In the genomic region with DNA sequence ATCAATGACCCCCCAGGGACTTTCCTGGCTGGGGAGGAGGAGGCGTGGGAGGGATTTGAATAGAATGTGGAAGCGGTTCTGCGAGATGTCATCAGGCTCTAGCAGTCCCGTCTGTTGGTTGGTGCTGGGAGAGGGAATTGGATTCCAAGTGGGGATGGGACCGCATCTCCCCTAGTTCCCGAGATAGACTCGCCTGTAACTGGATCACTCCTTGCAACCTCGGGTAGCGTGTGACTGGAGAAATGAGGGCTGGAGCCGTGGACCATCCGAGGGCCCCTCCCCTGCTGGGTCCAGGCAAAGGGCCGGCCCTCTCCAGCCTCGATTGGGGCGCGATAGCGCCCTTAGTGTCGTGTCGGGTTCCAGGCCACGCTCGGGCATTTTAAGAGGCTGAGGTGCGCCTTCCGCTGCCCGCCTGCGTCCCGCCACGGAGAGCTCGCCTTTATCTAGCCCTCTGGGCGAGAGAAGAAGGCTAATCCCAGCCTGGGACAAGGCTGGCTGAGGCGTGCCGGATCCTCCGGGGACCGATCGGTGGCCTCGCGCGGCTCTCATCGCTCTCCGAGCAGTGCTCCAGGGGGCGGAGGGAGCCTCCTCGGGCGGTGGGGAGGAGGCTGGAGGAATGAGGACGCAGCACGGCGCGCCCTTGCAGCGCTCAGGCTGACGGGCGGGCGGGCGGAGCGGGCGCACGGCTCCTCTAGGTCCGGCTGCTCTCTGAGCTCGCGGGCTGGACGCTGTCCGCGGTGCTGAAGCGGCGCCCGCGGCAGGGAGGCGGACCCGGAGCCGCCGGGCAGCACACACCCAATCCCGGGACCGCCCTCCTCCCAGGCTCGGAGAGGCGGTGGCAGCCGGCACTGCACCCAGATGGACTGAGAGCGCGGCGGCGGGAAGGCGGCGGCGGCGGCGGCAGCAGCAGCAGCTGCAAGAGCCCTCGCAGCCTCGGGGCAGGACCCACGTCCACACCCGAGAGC, we compare ENCODE assay signal across 1 cellular context.
TF ChIP-seq lines count a peak whose summit lies in the region.

No MANE protein-coding gene starts in this region.

TF ChIP-seq in HepG2, 621 proteins besides CTCF, POLR2A, EP300 and RAD21 (continued from another document and continues in another):
- TF ChIP-seq, protein P1, sequence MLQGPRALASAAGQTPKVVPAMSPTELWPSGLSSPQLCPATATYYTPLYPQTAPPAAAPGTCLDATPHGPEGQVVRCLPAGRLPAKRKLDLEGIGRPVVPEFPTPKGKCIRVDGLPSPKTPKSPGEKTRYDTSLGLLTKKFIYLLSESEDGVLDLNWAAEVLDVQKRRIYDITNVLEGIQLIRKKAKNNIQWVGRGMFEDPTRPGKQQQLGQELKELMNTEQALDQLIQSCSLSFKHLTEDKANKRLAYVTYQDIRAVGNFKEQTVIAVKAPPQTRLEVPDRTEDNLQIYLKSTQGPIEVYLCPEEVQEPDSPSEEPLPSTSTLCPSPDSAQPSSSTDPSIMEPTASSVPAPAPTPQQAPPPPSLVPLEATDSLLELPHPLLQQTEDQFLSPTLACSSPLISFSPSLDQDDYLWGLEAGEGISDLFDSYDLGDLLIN (CRISPR knock-in tag; IDR thresholded peaks at IDR 0.05; ENCODE audit: borderline replicate concordance): peak; percentile 90; the same call in 1 of the 2 replicates
- TF ChIP-seq TCF12 (IDR thresholded peaks at IDR 0.05) (no peak), TCF12 (CRISPR knock-in tag; IDR thresholded peaks at IDR 0.05) (peak; percentile 95), ZNF75D (CRISPR knock-in tag; IDR thresholded peaks at IDR 0.05; ENCODE audit: borderline replicate concordance) (peak; percentile 21; the same call in 1 of the 2 replicates), MNT (IDR thresholded peaks at IDR 0.05) (no peak), NPAS2 (CRISPR knock-in tag; IDR thresholded peaks at IDR 0.05; ENCODE audit: borderline replicate concordance) (no peak), SNRNP70 (IDR thresholded peaks at IDR 0.05; ENCODE audit: low read depth, low read length) (no peak), MEIS1 (CRISPR knock-in tag; IDR thresholded peaks at IDR 0.05; ENCODE audit: borderline replicate concordance) (peak; percentile 93; the same call in 1 of the 2 replicates), ZNF773 (CRISPR knock-in tag; IDR thresholded peaks at IDR 0.05; ENCODE audit: borderline replicate concordance) (peak; percentile 98), MYNN (CRISPR knock-in tag; IDR thresholded peaks at IDR 0.05; ENCODE audit: low read depth) (peak; percentile 83; the same call in 1 of the 2 replicates), TSC22D2 (CRISPR knock-in tag; IDR thresholded peaks at IDR 0.05; ENCODE audit: borderline replicate concordance) (peak; percentile 99), MYC (CRISPR knock-in tag; IDR thresholded peaks at IDR 0.05; ENCODE audit: borderline replicate concordance) (peak; percentile 87), ETS1 (CRISPR knock-in tag; IDR thresholded peaks at IDR 0.05) (peak; percentile 99), SIN3A (IDR thresholded peaks at IDR 0.05; ENCODE audit: borderline replicate concordance, low read depth, low read length) (peak; percentile 86; the same call in 1 of the 2 replicates), U2AF1 (optimal IDR thresholded peaks at IDR 0.05; ENCODE audit: low read depth, low read length) (no peak), ZFP36L1 (CRISPR knock-in tag; IDR thresholded peaks at IDR 0.05) (peak; percentile 97), TRIM22 (IDR thresholded peaks at IDR 0.05) (no peak), ZNF891 (CRISPR knock-in tag; IDR thresholded peaks at IDR 0.05) (peak; percentile 99), MTA1 (CRISPR knock-in tag; IDR thresholded peaks at IDR 0.05; ENCODE audit: borderline replicate concordance) (0 out of 2 replicates have a peak, but pooled peaks have one; percentile 32), PPARG (CRISPR knock-in tag; conservative IDR thresholded peaks at IDR 0.05) (peak; percentile 86), ZFP41 (CRISPR knock-in tag; IDR thresholded peaks at IDR 0.05; ENCODE audit: borderline replicate concordance) (peak; percentile 84; the same call in 1 of the 2 replicates), SP5 (CRISPR knock-in tag; IDR thresholded peaks at IDR 0.05; ENCODE audit: borderline replicate concordance, low read depth) (peak; percentile 76; the same call in 1 of the 2 replicates), PCBP2 (optimal IDR thresholded peaks at IDR 0.05; ENCODE audit: low read depth, low read length, poor library complexity, severe bottlenecking) (no peak), ZNF441 (CRISPR knock-in tag; IDR thresholded peaks at IDR 0.05; ENCODE audit: borderline replicate concordance) (peak; percentile 99), ZNF562 (CRISPR knock-in tag; IDR thresholded peaks at IDR 0.05; ENCODE audit: borderline replicate concordance) (no peak)
- TF ChIP-seq, protein P2, sequence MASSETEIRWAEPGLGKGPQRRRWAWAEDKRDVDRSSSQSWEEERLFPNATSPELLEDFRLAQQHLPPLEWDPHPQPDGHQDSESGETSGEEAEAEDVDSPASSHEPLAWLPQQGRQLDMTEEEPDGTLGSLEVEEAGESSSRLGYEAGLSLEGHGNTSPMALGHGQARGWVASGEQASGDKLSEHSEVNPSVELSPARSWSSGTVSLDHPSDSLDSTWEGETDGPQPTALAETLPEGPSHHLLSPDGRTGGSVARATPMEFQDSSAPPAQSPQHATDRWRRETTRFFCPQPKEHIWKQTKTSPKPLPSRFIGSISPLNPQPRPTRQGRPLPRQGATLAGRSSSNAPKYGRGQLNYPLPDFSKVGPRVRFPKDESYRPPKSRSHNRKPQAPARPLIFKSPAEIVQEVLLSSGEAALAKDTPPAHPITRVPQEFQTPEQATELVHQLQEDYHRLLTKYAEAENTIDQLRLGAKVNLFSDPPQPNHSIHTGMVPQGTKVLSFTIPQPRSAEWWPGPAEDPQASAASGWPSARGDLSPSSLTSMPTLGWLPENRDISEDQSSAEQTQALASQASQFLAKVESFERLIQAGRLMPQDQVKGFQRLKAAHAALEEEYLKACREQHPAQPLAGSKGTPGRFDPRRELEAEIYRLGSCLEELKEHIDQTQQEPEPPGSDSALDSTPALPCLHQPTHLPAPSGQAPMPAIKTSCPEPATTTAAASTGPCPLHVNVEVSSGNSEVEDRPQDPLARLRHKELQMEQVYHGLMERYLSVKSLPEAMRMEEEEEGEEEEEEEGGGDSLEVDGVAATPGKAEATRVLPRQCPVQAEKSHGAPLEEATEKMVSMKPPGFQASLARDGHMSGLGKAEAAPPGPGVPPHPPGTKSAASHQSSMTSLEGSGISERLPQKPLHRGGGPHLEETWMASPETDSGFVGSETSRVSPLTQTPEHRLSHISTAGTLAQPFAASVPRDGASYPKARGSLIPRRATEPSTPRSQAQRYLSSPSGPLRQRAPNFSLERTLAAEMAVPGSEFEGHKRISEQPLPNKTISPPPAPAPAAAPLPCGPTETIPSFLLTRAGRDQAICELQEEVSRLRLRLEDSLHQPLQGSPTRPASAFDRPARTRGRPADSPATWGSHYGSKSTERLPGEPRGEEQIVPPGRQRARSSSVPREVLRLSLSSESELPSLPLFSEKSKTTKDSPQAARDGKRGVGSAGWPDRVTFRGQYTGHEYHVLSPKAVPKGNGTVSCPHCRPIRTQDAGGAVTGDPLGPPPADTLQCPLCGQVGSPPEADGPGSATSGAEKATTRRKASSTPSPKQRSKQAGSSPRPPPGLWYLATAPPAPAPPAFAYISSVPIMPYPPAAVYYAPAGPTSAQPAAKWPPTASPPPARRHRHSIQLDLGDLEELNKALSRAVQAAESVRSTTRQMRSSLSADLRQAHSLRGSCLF (CRISPR knock-in tag; IDR thresholded peaks at IDR 0.05; ENCODE audit: borderline replicate concordance): peak; percentile 84
- TF ChIP-seq, protein P3, sequence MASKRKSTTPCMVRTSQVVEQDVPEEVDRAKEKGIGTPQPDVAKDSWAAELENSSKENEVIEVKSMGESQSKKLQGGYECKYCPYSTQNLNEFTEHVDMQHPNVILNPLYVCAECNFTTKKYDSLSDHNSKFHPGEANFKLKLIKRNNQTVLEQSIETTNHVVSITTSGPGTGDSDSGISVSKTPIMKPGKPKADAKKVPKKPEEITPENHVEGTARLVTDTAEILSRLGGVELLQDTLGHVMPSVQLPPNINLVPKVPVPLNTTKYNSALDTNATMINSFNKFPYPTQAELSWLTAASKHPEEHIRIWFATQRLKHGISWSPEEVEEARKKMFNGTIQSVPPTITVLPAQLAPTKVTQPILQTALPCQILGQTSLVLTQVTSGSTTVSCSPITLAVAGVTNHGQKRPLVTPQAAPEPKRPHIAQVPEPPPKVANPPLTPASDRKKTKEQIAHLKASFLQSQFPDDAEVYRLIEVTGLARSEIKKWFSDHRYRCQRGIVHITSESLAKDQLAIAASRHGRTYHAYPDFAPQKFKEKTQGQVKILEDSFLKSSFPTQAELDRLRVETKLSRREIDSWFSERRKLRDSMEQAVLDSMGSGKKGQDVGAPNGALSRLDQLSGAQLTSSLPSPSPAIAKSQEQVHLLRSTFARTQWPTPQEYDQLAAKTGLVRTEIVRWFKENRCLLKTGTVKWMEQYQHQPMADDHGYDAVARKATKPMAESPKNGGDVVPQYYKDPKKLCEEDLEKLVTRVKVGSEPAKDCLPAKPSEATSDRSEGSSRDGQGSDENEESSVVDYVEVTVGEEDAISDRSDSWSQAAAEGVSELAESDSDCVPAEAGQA (IDR thresholded peaks at IDR 0.05; ENCODE audit: low read depth): no peak
- TF ChIP-seq, protein P3 (CRISPR knock-in tag; IDR thresholded peaks at IDR 0.05; ENCODE audit: borderline replicate concordance): peak; percentile 99
- TF ChIP-seq, protein P4, sequence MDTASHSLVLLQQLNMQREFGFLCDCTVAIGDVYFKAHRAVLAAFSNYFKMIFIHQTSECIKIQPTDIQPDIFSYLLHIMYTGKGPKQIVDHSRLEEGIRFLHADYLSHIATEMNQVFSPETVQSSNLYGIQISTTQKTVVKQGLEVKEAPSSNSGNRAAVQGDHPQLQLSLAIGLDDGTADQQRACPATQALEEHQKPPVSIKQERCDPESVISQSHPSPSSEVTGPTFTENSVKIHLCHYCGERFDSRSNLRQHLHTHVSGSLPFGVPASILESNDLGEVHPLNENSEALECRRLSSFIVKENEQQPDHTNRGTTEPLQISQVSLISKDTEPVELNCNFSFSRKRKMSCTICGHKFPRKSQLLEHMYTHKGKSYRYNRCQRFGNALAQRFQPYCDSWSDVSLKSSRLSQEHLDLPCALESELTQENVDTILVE (CRISPR knock-in tag; IDR thresholded peaks at IDR 0.05): peak; percentile 95
- TF ChIP-seq, protein P5, sequence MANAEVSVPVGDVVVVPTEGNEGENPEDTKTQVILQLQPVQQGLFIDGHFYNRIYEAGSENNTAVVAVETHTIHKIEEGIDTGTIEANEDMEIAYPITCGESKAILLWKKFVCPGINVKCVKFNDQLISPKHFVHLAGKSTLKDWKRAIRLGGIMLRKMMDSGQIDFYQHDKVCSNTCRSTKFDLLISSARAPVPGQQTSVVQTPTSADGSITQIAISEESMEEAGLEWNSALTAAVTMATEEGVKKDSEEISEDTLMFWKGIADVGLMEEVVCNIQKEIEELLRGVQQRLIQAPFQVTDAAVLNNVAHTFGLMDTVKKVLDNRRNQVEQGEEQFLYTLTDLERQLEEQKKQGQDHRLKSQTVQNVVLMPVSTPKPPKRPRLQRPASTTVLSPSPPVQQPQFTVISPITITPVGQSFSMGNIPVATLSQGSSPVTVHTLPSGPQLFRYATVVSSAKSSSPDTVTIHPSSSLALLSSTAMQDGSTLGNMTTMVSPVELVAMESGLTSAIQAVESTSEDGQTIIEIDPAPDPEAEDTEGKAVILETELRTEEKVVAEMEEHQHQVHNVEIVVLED (CRISPR knock-in tag; IDR thresholded peaks at IDR 0.05; ENCODE audit: borderline replicate concordance): peak; percentile 62; the same call in 1 of the 2 replicates
- TF ChIP-seq, protein P6, sequence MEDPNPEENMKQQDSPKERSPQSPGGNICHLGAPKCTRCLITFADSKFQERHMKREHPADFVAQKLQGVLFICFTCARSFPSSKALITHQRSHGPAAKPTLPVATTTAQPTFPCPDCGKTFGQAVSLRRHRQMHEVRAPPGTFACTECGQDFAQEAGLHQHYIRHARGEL (CRISPR knock-in tag; IDR thresholded peaks at IDR 0.05): no peak
